In genomic region chr6:4581468-4582420, GRCh38 we compare ENCODE assay signal across 14 cellular contexts.
DNase-seq lines count a peak whose midpoint lies in the region; ATAC-seq and TF ChIP-seq lines count a peak whose summit lies in the region.
"Had no signal": no experiment of that assay in that cellular context is flagged by ENCODE, and none has a peak within 500 bp of the region (broad histone marks: within the 10 kb centered on the region; RNA-seq: fewer than 3 reads in every experiment).

No MANE protein-coding gene starts in this region.

- intact Hi-C loops in left ventricle myocardium inferior (cut with micrococcal nuclease): no loop called here

- H3K9me3 ChIP-seq in GM23248 (ENCODE audit: low read depth) (no peaks in the 10 kb centered on the region), left ventricle myocardium inferior (replicated peaks) (peaks cover 15% of the 10 kb centered on the region)
- H3K9me3 ChIP-seq: uterus had no signal

- H3K27ac ChIP-seq in GM23248 (peak overlapping the region; percentile 93), left ventricle myocardium inferior (replicated peaks) (peak overlapping the region; percentile 48)

- 38 to 40% methylated on average over 7 of the region's 7 CpGs for WGBS in GM23248 (ENCODE audit: low coverage in 1 of 2, low lambda C conversion rate in 2 of 2, missing lambda C conversion rate in 2 of 2), 2 experiments

- DNase-seq in GM23248: peak; percentile 84
- DNase-seq in amniotic stem cell (lab: John Stamatoyannopoulos, UW): peak; percentile 46
- DNase-seq in left ventricle myocardium inferior: no peak
- peak; percentile 83 for DNase-seq in skeletal muscle cell (ENCODE audit: low read depth)
- no peak for DNase-seq in germinal center (ENCODE audit: low spot score)
- no peak for DNase-seq in NCI-H2196 treated with DMSO at 0.1 percent for 48 hours (lab: John Stamatoyannopoulos, UW; ENCODE audit: unreplicated experiment)
- DNase-seq: activated T-cell treated with anti-CD3 and anti-CD28 coated beads for 4 hours, DMS79, naive B cell, NCI-H446, T-helper 2 cell, uterus had no signal

- H4K20me1 ChIP-seq in GM23248 (ENCODE audit: insufficient read depth): no peaks in the 10 kb centered on the region

- H3K4me3 ChIP-seq in GM23248 (peak overlapping the region; percentile 20), left ventricle myocardium inferior (no peak overlapping the region), skeletal muscle cell (ENCODE audit: low read depth, low read length) (no peak overlapping the region)
- H3K4me3 ChIP-seq: uterus had no signal

- H3K27me3 ChIP-seq in GM23248 (replicated peaks; ENCODE audit: insufficient read depth): no peaks in the 10 kb centered on the region
- no peaks in the 10 kb centered on the region for H3K27me3 ChIP-seq in left ventricle myocardium inferior (ENCODE audit: low read depth)
- H3K27me3 ChIP-seq: uterus had no signal

- in situ Hi-C loops in GM23248 (cut with MboI): no loop called here

- peak overlapping the region; percentile 64 for H3K4me2 ChIP-seq in GM23248 (ENCODE audit: unreplicated experiment)

- peaks cover 50% of the 10 kb centered on the region for H3F3A ChIP-seq in GM23248 (ENCODE audit: insufficient read depth)

- no peaks in the 10 kb centered on the region for H3K79me2 ChIP-seq in GM23248 (ENCODE audit: insufficient read depth)

- H3K4me1 ChIP-seq in GM23248 (ENCODE audit: insufficient read depth): peaks cover 52% of the 10 kb centered on the region
- H3K4me1 ChIP-seq in left ventricle myocardium inferior: peaks cover 10% of the 10 kb centered on the region
- H3K4me1 ChIP-seq: uterus had no signal

- H2AFZ ChIP-seq in GM23248: 0 out of 2 replicates have a peak overlapping the region, but pooled peaks have one; percentile 2

- ATAC-seq in HG03432 (IDR thresholded peaks at IDR 0.05; ENCODE audit: unreplicated experiment) (no peak), HG02588 (IDR thresholded peaks at IDR 0.05; ENCODE audit: unreplicated experiment) (no peak)

- no peaks in the 10 kb centered on the region for H3K9me2 ChIP-seq in GM23248 (ENCODE audit: insufficient read depth)

- no peak for TF ChIP-seq CTCF in left ventricle myocardium inferior (IDR thresholded peaks at IDR 0.05; ENCODE audit: borderline replicate concordance)

- peak overlapping the region; percentile 70 for H3K9ac ChIP-seq in GM23248

- no peaks in the 10 kb centered on the region for H3K36me3 ChIP-seq in GM23248 (ENCODE audit: low read depth)
- H3K36me3 ChIP-seq in left ventricle myocardium inferior: no peaks in the 10 kb centered on the region
- H3K36me3 ChIP-seq: uterus had no signal

Comparison
In these comparisons a context has a peak if more than half of its experiments do, and no peak if none do; other contexts are left out.
1. DNase-seq: peak in GM23248 (single experiment), amniotic stem cell (single experiment) and skeletal muscle cell (single experiment); none in left ventricle myocardium inferior (single experiment), germinal center (single experiment) and NCI-H2196 treated with DMSO at 0.1 percent for 48 hours (single experiment).